ENCODE assay signal across 20 cellular contexts in the genomic region with DNA sequence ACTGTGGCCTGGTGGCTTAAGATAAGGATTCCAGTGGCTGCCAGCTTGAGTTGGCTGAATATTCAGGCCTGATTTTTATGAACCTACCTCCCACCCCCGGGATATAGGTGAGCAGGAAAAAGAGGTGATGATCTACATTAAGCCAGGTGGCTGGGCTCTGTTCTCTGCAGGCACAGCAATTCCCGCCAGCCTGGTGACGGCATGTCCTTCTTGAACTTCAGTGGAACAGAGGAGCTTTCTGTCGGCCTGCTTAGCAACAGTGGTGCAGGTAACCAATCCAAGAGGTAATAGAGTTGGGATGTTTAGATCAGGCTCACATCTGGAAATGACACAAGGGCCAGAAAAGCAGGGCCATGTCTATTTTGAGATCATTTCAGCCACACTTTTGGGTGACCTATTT.
A peak's percentile ranks its signal among the peaks of the same experiment; 100 is the strongest.
DNase-seq lines count a peak whose midpoint lies in the region; ATAC-seq and FAIRE-seq lines count a peak whose summit lies in the region.
"Had no signal": no experiment of that assay in that cellular context is flagged by ENCODE, and none has a peak within 500 bp of the region (broad histone marks: within the 10 kb centered on the region; RNA-seq: fewer than 3 reads in every experiment).

No MANE protein-coding gene starts in this region.

- H3K4me3 Mint-ChIP-seq in CD4-positive, CD25-positive, alpha-beta regulatory T cell: no peak overlapping the region
- no peak overlapping the region for H3K4me3 Mint-ChIP-seq in stimulated activated effector memory CD8-positive, alpha-beta T cell treated with anti-CD3 and anti-CD28 coated beads, Interleukin-12 subunit alpha, Interleukin-12 subunit beta, amount 100 ng/mL, for 72 hours
- H3K4me3 Mint-ChIP-seq in activated naive CD8-positive, alpha-beta T cell treated with anti-CD3 and anti-CD28 coated beads for 36 hours: no peak overlapping the region
- H3K4me3 Mint-ChIP-seq: B cell; CD4-positive, alpha-beta memory T cell; CD8-positive, alpha-beta memory T cell had no signal

- peak overlapping the region in 2 of 3 donors; percentile 59 to 63 for H3K27ac Mint-ChIP-seq in CD4-positive, CD25-positive, alpha-beta regulatory T cell
- peak overlapping the region; percentile 20 for H3K27ac Mint-ChIP-seq in stimulated activated effector memory CD8-positive, alpha-beta T cell treated with anti-CD3 and anti-CD28 coated beads, Interleukin-12 subunit alpha, Interleukin-12 subunit beta, amount 100 ng/mL, for 72 hours
- H3K27ac Mint-ChIP-seq in activated naive CD8-positive, alpha-beta T cell treated with anti-CD3 and anti-CD28 coated beads for 36 hours: no peak overlapping the region
- H3K27ac Mint-ChIP-seq: B cell; CD4-positive, alpha-beta memory T cell had no signal

- no peaks in the 10 kb centered on the region for H3K9me3 ChIP-seq in CD4-positive, CD25-positive, alpha-beta regulatory T cell (ENCODE audit: control insufficient read depth in 2 of 2, low read length in 2 of 2)
- H3K9me3 ChIP-seq: A549; BLaER1 treated with 17β-estradiol and CSF1 and Interleukin-3, amounts not matched to agents 10 nM and 100 nM had no signal

- H3K36me3 Mint-ChIP-seq in CD4-positive, CD25-positive, alpha-beta regulatory T cell: peaks cover 43% of the 10 kb centered on the region
- H3K36me3 Mint-ChIP-seq in stimulated activated effector memory CD8-positive, alpha-beta T cell treated with anti-CD3 and anti-CD28 coated beads, Interleukin-12 subunit alpha, Interleukin-12 subunit beta, amount 100 ng/mL, for 72 hours: peaks cover 80% of the 10 kb centered on the region
- H3K36me3 Mint-ChIP-seq in activated naive CD8-positive, alpha-beta T cell treated with anti-CD3 and anti-CD28 coated beads for 36 hours: peaks cover 44% of the 10 kb centered on the region

- no peak for DNase-seq in CD4-positive, CD25-positive, alpha-beta regulatory T cell
- DNase-seq in stimulated activated effector memory CD8-positive, alpha-beta T cell treated with anti-CD3 and anti-CD28 coated beads, Interleukin-12 subunit alpha, Interleukin-12 subunit beta, amount 100 ng/mL, for 72 hours (ENCODE audit: low spot score in 2 of 2): no peak
- DNase-seq in activated naive CD8-positive, alpha-beta T cell treated with anti-CD3 and anti-CD28 coated beads for 36 hours: no peak
- no peak for DNase-seq in D341Med (ENCODE audit: low spot score)
- DNase-seq: AML-193; CD4-positive, alpha-beta memory T cell; CD8-positive, alpha-beta memory T cell; COR-L47; DMS79 treated with DMSO at 0.1 percent for 48 hours; GF-D8 had no signal

- H3K4me1 Mint-ChIP-seq in CD4-positive, CD25-positive, alpha-beta regulatory T cell: peaks cover 0 to 4% (median 0%) of the 10 kb centered on the region in 4 donors
- H3K4me1 Mint-ChIP-seq in stimulated activated effector memory CD8-positive, alpha-beta T cell treated with anti-CD3 and anti-CD28 coated beads, Interleukin-12 subunit alpha, Interleukin-12 subunit beta, amount 100 ng/mL, for 72 hours: peaks cover 11% of the 10 kb centered on the region
- H3K4me1 Mint-ChIP-seq in activated naive CD8-positive, alpha-beta T cell treated with anti-CD3 and anti-CD28 coated beads for 36 hours: peaks cover 13% of the 10 kb centered on the region
- H3K4me1 Mint-ChIP-seq: CD8-positive, alpha-beta memory T cell had no signal

- no peaks in the 10 kb centered on the region for H3K27me3 ChIP-seq in CD4-positive, CD25-positive, alpha-beta regulatory T cell (ENCODE audit: control insufficient read depth, insufficient read depth, low read length)
- H3K27me3 ChIP-seq: BLaER1 treated with 17β-estradiol and CSF1 and Interleukin-3, amounts not matched to agents 10 nM and 100 nM had no signal

- peaks cover 0 to 2% (median 0%) of the 10 kb centered on the region in 7 donors for H3K9me3 Mint-ChIP-seq in CD4-positive, CD25-positive, alpha-beta regulatory T cell
- no peaks in the 10 kb centered on the region for H3K9me3 Mint-ChIP-seq in stimulated activated effector memory CD8-positive, alpha-beta T cell treated with anti-CD3 and anti-CD28 coated beads, Interleukin-12 subunit alpha, Interleukin-12 subunit beta, amount 100 ng/mL, for 72 hours
- H3K9me3 Mint-ChIP-seq in activated naive CD8-positive, alpha-beta T cell treated with anti-CD3 and anti-CD28 coated beads for 36 hours: no peaks in the 10 kb centered on the region
- H3K9me3 Mint-ChIP-seq: CD8-positive, alpha-beta memory T cell had no signal

- no peak overlapping the region for H3K27ac ChIP-seq in CD4-positive, CD25-positive, alpha-beta regulatory T cell (ENCODE audit: insufficient read depth, low read length, poor library complexity, severe bottlenecking)
- H3K27ac ChIP-seq: 22Rv1; A549; BLaER1 treated with 17β-estradiol and CSF1 and Interleukin-3, amounts not matched to agents 10 nM and 100 nM; C4-2B had no signal

- no peak overlapping the region for H3K4me3 ChIP-seq in CD4-positive, CD25-positive, alpha-beta regulatory T cell (ENCODE audit: low read depth, low read length)
- H3K4me3 ChIP-seq: A549; BLaER1 treated with 17β-estradiol and CSF1 and Interleukin-3, amounts not matched to agents 10 nM and 100 nM had no signal

- H3K36me3 ChIP-seq in CD4-positive, CD25-positive, alpha-beta regulatory T cell (ENCODE audit: control insufficient read depth, insufficient read depth, low read length): peaks cover 83% of the 10 kb centered on the region

- FAIRE-seq in islet of Langerhans (lab: Jason Lieb, UNC): peak; percentile 36
- FAIRE-seq: A549, D721Med, G401.6, GM12891, GM19239 had no signal

- no peaks in the 10 kb centered on the region for H3K4me1 ChIP-seq in CD4-positive, CD25-positive, alpha-beta regulatory T cell (ENCODE audit: control insufficient read depth, insufficient read depth, low read length, poor library complexity, severe bottlenecking)
- H3K4me1 ChIP-seq: A549 had no signal

- H3K27me3 Mint-ChIP-seq in CD4-positive, CD25-positive, alpha-beta regulatory T cell: no peaks in the 10 kb centered on the region
- no peaks in the 10 kb centered on the region for H3K27me3 Mint-ChIP-seq in activated naive CD8-positive, alpha-beta T cell treated with anti-CD3 and anti-CD28 coated beads for 36 hours
- H3K27me3 Mint-ChIP-seq: B cell; CD4-positive, alpha-beta memory T cell; CD8-positive, alpha-beta memory T cell had no signal

- no peak for ATAC-seq in CD4-positive, CD25-positive, alpha-beta regulatory T cell (ENCODE audit: low read depth in 2 of 2)
- no peak for ATAC-seq in stimulated activated effector memory CD8-positive, alpha-beta T cell treated with anti-CD3 and anti-CD28 coated beads, Interleukin-12 subunit alpha, Interleukin-12 subunit beta, amount 100 ng/mL, for 72 hours
- ATAC-seq: A549 had no signal
